In the genomic region with DNA sequence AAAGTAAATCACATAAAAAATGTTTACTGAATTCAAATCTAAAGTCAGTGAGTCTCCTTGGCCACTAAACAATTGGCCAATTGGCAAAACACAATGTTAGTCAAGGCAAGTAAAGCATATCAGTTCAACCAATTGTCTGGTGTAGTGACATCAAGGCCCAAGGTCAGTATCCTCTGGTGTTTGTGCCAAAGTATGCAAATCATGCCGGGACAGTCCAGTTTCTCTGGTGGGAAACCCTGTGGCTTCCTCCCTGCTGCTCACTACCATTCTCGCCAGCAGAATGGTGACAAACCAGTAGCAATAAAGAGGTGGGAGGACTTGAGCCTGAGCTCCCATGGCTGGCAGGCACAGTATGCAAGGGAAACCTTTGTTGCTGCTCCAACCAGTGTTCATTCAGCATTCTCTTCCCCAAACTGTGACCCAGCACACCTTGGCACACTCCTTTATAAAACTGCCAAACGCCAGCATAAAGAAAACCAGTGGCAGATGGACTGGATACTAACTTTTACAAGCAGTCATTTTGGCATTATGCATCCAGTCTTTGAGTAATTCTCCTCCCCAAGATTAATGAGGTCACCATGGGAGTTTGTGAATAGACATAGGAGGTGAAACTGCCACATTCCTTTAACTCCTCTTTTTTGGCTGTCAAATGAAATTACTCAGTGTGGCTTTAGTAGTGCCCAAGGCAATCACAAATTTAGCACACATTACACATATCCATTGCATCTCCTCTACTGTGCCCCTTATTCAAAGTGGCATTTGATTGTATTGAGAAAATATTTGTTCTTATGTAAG, we compare ENCODE assay signal across 25 cellular contexts.
A peak's percentile ranks its signal among the peaks of the same experiment; 100 is the strongest.
DNase-seq lines count a peak whose midpoint lies in the region; ATAC-seq and TF ChIP-seq lines count a peak whose summit lies in the region.
"Had no signal": no experiment of that assay in that cellular context is flagged by ENCODE, and none has a peak within 500 bp of the region (broad histone marks: within the 10 kb centered on the region; RNA-seq: fewer than 3 reads in every experiment).

No MANE protein-coding gene starts in this region.

- peaks cover 4% of the 10 kb centered on the region for H3K4me1 Mint-ChIP-seq in endothelial cell (ENCODE audit: unreplicated experiment)
- H3K4me1 Mint-ChIP-seq: B cell, IgD-negative memory B cell had no signal

- no peak for ATAC-seq in mucosa of descending colon
- ATAC-seq: CD8-positive, alpha-beta T cell; GM12878; Panc1 had no signal

- H3K36me3 Mint-ChIP-seq in endothelial cell (ENCODE audit: low read depth, unreplicated experiment), result no peaks in the 10 kb centered on the region
- H3K36me3 Mint-ChIP-seq: CD8-positive, alpha-beta T cell had no signal

- H3K27ac Mint-ChIP-seq in endothelial cell (ENCODE audit: unreplicated experiment), result no peak overlapping the region
- H3K27ac Mint-ChIP-seq: B cell; CD8-positive, alpha-beta T cell; IgD-negative memory B cell had no signal

- intact Hi-C loops in uterus (cut with DNase I; ENCODE audit: low total_unique reads), result no loop called here
- intact Hi-C loops in mucosa of descending colon (cut with DNase I, micrococcal nuclease), result no loop called here

- DNase-seq in AG20443 (ENCODE audit: low spot score) (peak; percentile 5), MG63 (peak; percentile 15), dermis microvascular lymphatic vessel endothelial cell (ENCODE audit: low read depth in 2 of 2) (peak; percentile 44 to 65), retina (peak; percentile 9), endothelial cell (ENCODE audit: low spot score) (no peak), uterus (no peak), mucosa of descending colon (no peak)
- DNase-seq: Caco-2; CD8-positive, alpha-beta T cell; EL; GDM1; NCI-H1092 treated with DMSO at 0.1 percent for 48 hours; NCI-H1436; NCI-H187 treated with DMSO at 0.1 percent for 48 hours; NCI-H2171 treated with DMSO at 0.1 percent for 48 hours; NCI-H345; NCI-H524 treated with DMSO at 0.1 percent for 48 hours; NCI-H82; SHP77 treated with DMSO at 0.1 percent for 48 hours had no signal

- H3K27ac ChIP-seq in uterus, result no peak overlapping the region
- H3K27ac ChIP-seq: C4-2B, KMS-11 had no signal

- H3K9me3 Mint-ChIP-seq in endothelial cell (ENCODE audit: unreplicated experiment), result no peaks in the 10 kb centered on the region
- H3K9me3 Mint-ChIP-seq: CD8-positive, alpha-beta T cell had no signal

- peaks cover 2% of the 10 kb centered on the region for H3K27me3 Mint-ChIP-seq in endothelial cell (ENCODE audit: unreplicated experiment)
- H3K27me3 Mint-ChIP-seq: B cell, IgD-negative memory B cell had no signal

- no peak for TF ChIP-seq POLR2A in uterus (IDR thresholded peaks at IDR 0.05)

- TF ChIP-seq CTCF in endothelial cell (IDR thresholded peaks at IDR 0.05; ENCODE audit: unreplicated experiment) (no peak), uterus (IDR thresholded peaks at IDR 0.05) (no peak), mucosa of descending colon (IDR thresholded peaks at IDR 0.05) (no peak)

- H3K9me3 ChIP-seq in MG63, result no peaks in the 10 kb centered on the region
- H3K9me3 ChIP-seq in uterus, result no peaks in the 10 kb centered on the region
- no peaks in the 10 kb centered on the region for H3K9me3 ChIP-seq in mucosa of descending colon
- H3K9me3 ChIP-seq: Caco-2 had no signal

- H3K36me3 ChIP-seq in MG63 (no peaks in the 10 kb centered on the region), uterus (no peaks in the 10 kb centered on the region), mucosa of descending colon (ENCODE audit: low read depth) (no peaks in the 10 kb centered on the region)

- H3K4me3 ChIP-seq in MG63 (no peak overlapping the region), uterus (no peak overlapping the region), mucosa of descending colon (no peak overlapping the region)
- H3K4me3 ChIP-seq: GM12878 had no signal

- H3K4me3 Mint-ChIP-seq in endothelial cell (ENCODE audit: unreplicated experiment), result no peak overlapping the region
- H3K4me3 Mint-ChIP-seq: B cell; CD8-positive, alpha-beta T cell; IgD-negative memory B cell had no signal

- H3K4me1 ChIP-seq in uterus (no peaks in the 10 kb centered on the region), mucosa of descending colon (ENCODE audit: low read depth) (no peaks in the 10 kb centered on the region)
- H3K4me1 ChIP-seq: Caco-2 had no signal

- H3K27me3 ChIP-seq in MG63 (no peaks in the 10 kb centered on the region), uterus (no peaks in the 10 kb centered on the region)

Comparison
In these comparisons a context has a peak if more than half of its experiments do, and no peak if none do; other contexts are left out.
1. DNase-seq: peak in AG20443 (single experiment), MG63 (single experiment), dermis microvascular lymphatic vessel endothelial cell (2 of 2) and retina (single experiment); none in endothelial cell (single experiment), uterus (0 of 2) and mucosa of descending colon (0 of 3).